Comparison of ENCODE assay signal across 18 cellular contexts in the genomic region with DNA sequence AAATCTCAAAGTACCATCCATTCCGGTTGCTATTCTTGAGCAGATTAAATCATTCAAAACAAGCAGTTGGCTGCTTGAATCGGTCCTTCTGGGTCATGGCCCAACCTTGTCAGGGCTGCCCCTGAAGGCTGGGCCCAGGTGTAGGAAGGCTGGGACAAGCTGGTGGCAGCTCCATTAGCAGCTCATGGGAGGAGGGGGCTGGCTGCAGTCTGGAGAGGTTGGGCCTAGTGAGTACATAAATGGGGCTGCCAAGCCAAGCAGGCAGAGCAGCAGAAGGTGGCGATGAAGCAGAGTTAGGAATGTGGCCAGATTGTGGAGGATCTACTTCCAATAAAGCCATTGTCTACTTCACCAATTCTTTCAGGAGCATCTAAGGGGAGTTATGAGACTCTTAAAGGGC.
DNase-seq lines count a peak whose midpoint lies in the region; ATAC-seq and TF ChIP-seq lines count a peak whose summit lies in the region.
"Had no signal": no experiment of that assay in that cellular context is flagged by ENCODE, and none has a peak within 500 bp of the region (broad histone marks: within the 10 kb centered on the region; RNA-seq: fewer than 3 reads in every experiment).

No MANE protein-coding gene starts in this region.

- CTCF ChIA-PET in activated CD4-positive, alpha-beta memory T cell treated with anti-CD3 and anti-CD28 coated beads for 36 hours (lab: Charles Lee): no interaction called here

- no peaks in the 10 kb centered on the region for H3K36me3 Mint-ChIP-seq in activated CD4-positive, alpha-beta memory T cell treated with anti-CD3 and anti-CD28 coated beads for 36 hours

- WGBS in prostate gland: 51% methylated on average over 3 of the region's 3 CpGs

- TF ChIP-seq CTCF in lower lobe of right lung (IDR thresholded peaks at IDR 0.05) (no peak), prostate gland (IDR thresholded peaks at IDR 0.05) (no peak)

- DNase-seq in DMS53 (lab: John Stamatoyannopoulos, UW): peak; percentile 83
- DNase-seq in NCI-H1694 (lab: John Stamatoyannopoulos, UW): peak; percentile 57
- DNase-seq in NCI-H774 (lab: John Stamatoyannopoulos, UW): peak; percentile 39
- no peak for DNase-seq in lower lobe of right lung
- no peak for DNase-seq in prostate gland (ENCODE audit: low spot score)
- no peak for DNase-seq in activated CD4-positive, alpha-beta memory T cell treated with anti-CD3 and anti-CD28 coated beads for 36 hours
- no peak for DNase-seq in NK-92 treated with Interleukin-12 subunit alpha and Interleukin-12 subunit beta, amount 100 ng/mL, for 24 hours (lab: John Stamatoyannopoulos, UW)
- DNase-seq: activated CD4-positive, alpha-beta T cell treated with anti-CD3 and anti-CD28 coated beads for 4 hours; activated naive CD8-positive, alpha-beta T cell treated with anti-CD3 and anti-CD28 coated beads, Interleukin-2, amount 50 U/mL, for 24 hours; activated T-cell treated with anti-CD3 and anti-CD28 coated beads, Interleukin-2, amount 50 U/mL, for 1 hour; central memory CD4-positive, alpha-beta T cell; foreskin keratinocyte; GOT3; MM.1S; NCI-H226; stimulated activated CD4-positive, alpha-beta T cell treated with anti-CD3 and anti-CD28 coated beads, Interleukin-4, amount 100 ng/mL, for 24 hours had no signal

- H3K4me1 Mint-ChIP-seq in activated CD4-positive, alpha-beta memory T cell treated with anti-CD3 and anti-CD28 coated beads for 36 hours (ENCODE audit: low read depth): no peaks in the 10 kb centered on the region
- H3K4me1 Mint-ChIP-seq: activated naive CD8-positive, alpha-beta T cell treated with anti-CD3 and anti-CD28 coated beads, Interleukin-2, amount 50 U/mL, for 24 hours had no signal

- intact Hi-C loops in lower lobe of right lung (cut with DNase I) (no loop called here), prostate gland (cut with DNase I) (no loop called here)
- intact Hi-C loops in activated CD4-positive, alpha-beta memory T cell treated with anti-CD3 and anti-CD28 coated beads for 36 hours (cut with micrococcal nuclease): no loop called here

- H3K27me3 Mint-ChIP-seq in activated CD4-positive, alpha-beta memory T cell treated with anti-CD3 and anti-CD28 coated beads for 36 hours: no peaks in the 10 kb centered on the region
- H3K27me3 Mint-ChIP-seq: activated naive CD8-positive, alpha-beta T cell treated with anti-CD3 and anti-CD28 coated beads, Interleukin-2, amount 50 U/mL, for 24 hours had no signal

- no peaks in the 10 kb centered on the region for H3K9me3 Mint-ChIP-seq in activated CD4-positive, alpha-beta memory T cell treated with anti-CD3 and anti-CD28 coated beads for 36 hours
- H3K9me3 Mint-ChIP-seq: activated naive CD8-positive, alpha-beta T cell treated with anti-CD3 and anti-CD28 coated beads, Interleukin-2, amount 50 U/mL, for 24 hours; T-helper 2 cell treated with Interferon-gamma antibody and Interleukin-4, amounts not matched to agents 5 μg/mL and 100 μg/mL, for 36 hours had no signal

- H3K27ac Mint-ChIP-seq in activated CD4-positive, alpha-beta memory T cell treated with anti-CD3 and anti-CD28 coated beads for 36 hours: no peak overlapping the region
- H3K27ac Mint-ChIP-seq: activated naive CD8-positive, alpha-beta T cell treated with anti-CD3 and anti-CD28 coated beads, Interleukin-2, amount 50 U/mL, for 24 hours; T-helper 2 cell treated with Interferon-gamma antibody and Interleukin-4, amounts not matched to agents 5 μg/mL and 100 μg/mL, for 36 hours had no signal

- H3K4me1 ChIP-seq in lower lobe of right lung (no peaks in the 10 kb centered on the region), prostate gland (replicated peaks) (no peaks in the 10 kb centered on the region)
- H3K4me1 ChIP-seq: foreskin keratinocyte had no signal

- POLR2A ChIA-PET in activated CD4-positive, alpha-beta memory T cell treated with anti-CD3 and anti-CD28 coated beads for 36 hours (lab: Charles Lee): no interaction called here

- H3K27ac ChIP-seq in lower lobe of right lung (no peak overlapping the region), prostate gland (no peak overlapping the region)
- H3K27ac ChIP-seq: foreskin keratinocyte had no signal

- TF ChIP-seq POLR2A in prostate gland (IDR thresholded peaks at IDR 0.05): no peak

- no peak overlapping the region for H3K4me3 ChIP-seq in lower lobe of right lung
- no peak overlapping the region for H3K4me3 ChIP-seq in prostate gland

- H3K27me3 ChIP-seq in lower lobe of right lung (ENCODE audit: low read depth) (no peaks in the 10 kb centered on the region), prostate gland (replicated peaks; ENCODE audit: insufficient read depth) (no peaks in the 10 kb centered on the region)
- H3K27me3 ChIP-seq: foreskin keratinocyte had no signal

- ATAC-seq in lower lobe of right lung: peak; percentile 35 to 57
- ATAC-seq in HG02840 (IDR thresholded peaks at IDR 0.05; ENCODE audit: low FRiP score, unreplicated experiment): no peak
- ATAC-seq: activated naive CD8-positive, alpha-beta T cell treated with anti-CD3 and anti-CD28 coated beads, Interleukin-2, amount 50 U/mL, for 24 hours; foreskin keratinocyte had no signal

- no peak overlapping the region for H3K4me3 Mint-ChIP-seq in activated CD4-positive, alpha-beta memory T cell treated with anti-CD3 and anti-CD28 coated beads for 36 hours
- H3K4me3 Mint-ChIP-seq: activated naive CD8-positive, alpha-beta T cell treated with anti-CD3 and anti-CD28 coated beads, Interleukin-2, amount 50 U/mL, for 24 hours; T-helper 2 cell treated with Interferon-gamma antibody and Interleukin-4, amounts not matched to agents 5 μg/mL and 100 μg/mL, for 36 hours had no signal

- no peaks in the 10 kb centered on the region for H3K36me3 ChIP-seq in lower lobe of right lung
- no peaks in the 10 kb centered on the region for H3K36me3 ChIP-seq in prostate gland

- H3K9me3 ChIP-seq in lower lobe of right lung: no peaks in the 10 kb centered on the region
- H3K9me3 ChIP-seq in prostate gland: no peaks in the 10 kb centered on the region

Comparison
In these comparisons a context has a peak if more than half of its experiments do, and no peak if none do; other contexts are left out.
1. DNase-seq: peak in DMS53 (single experiment), NCI-H1694 (single experiment) and NCI-H774 (single experiment); none in lower lobe of right lung (single experiment), prostate gland (single experiment), activated CD4-positive, alpha-beta memory T cell treated with anti-CD3 and anti-CD28 coated beads for 36 hours (single experiment) and NK-92 treated with Interleukin-12 subunit alpha and Interleukin-12 subunit beta, amount 100 ng/mL, for 24 hours (single experiment).